In genomic region chr10:123378302-123378701, GRCh38 we compare ENCODE assay signal across 1 cellular context.
TF ChIP-seq lines count a peak whose summit lies in the region.

No MANE protein-coding gene starts in this region.

TF ChIP-seq in HepG2, 621 proteins besides CTCF, POLR2A, EP300 and RAD21 (continued from another document):
- TF ChIP-seq PRDM15 (CRISPR knock-in tag; IDR thresholded peaks at IDR 0.05) (no peak), ZNF616 (CRISPR knock-in tag; IDR thresholded peaks at IDR 0.05; ENCODE audit: low read depth) (no peak), AKAP8 (CRISPR knock-in tag; IDR thresholded peaks at IDR 0.05) (no peak), THAP7 (CRISPR knock-in tag; IDR thresholded peaks at IDR 0.05) (no peak), MED8 (CRISPR knock-in tag; IDR thresholded peaks at IDR 0.05; ENCODE audit: insufficient replicate concordance) (no peak)
